ENCODE assay signal across 8 cellular contexts in the genomic region with DNA sequence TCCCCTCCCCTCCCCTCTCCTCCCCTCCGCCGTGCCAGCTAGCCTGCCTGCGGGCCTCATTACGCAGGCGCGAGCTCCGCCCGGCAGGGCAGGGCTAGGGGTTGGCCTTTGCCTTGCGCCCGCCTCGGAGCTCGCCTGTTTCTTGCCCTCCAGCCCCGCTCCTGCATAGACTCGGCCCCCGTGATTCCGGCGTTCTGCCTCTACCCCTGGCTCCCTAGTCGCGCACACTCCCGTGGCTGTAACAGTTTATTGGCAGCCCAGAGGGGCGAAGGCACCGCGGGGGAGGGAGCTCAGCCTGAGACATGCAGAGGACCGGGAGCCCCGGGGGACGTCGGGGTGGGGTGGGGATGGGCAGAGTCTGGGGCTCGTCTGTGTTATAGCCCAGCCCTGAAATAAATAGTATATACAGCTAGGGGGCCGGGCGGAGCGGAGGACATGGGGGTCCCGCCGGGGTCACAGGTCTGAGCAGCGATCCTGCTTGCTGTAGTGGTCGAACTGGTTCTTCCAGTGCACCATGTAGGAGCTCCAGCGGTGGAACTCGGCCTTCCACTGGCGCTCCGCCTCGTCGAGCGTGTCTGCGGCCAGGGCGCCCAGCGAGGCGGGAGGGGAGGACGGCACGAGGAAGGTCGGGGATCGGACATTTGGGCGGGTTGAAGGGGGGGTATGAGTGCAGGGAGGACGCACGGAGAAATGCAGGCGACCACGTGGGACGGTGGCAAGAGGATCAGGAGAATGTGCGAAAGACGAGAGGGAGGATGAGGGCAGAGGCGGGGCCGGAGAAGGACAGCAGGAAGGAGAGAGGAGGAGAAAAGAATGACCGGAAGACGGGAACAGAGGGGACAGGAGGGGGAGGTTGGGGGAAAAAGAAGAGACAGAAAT. TPM values are rescaled to one million over a fixed set of nuclear protein-coding genes. Genes with fewer than 3 reads are reported as not detected.
A peak's percentile ranks its signal among the peaks of the same experiment; 100 is the strongest.
DNase-seq lines count a peak whose midpoint lies in the region; ATAC-seq and TF ChIP-seq lines count a peak whose summit lies in the region.

No MANE protein-coding gene starts in this region.

- H3K4me3 Mint-ChIP-seq in activated B cell treated with CpG ODN at 0.5 μM for 24 hours, result peak overlapping the region; percentile 87

- H3K27me3 Mint-ChIP-seq in activated B cell treated with CpG ODN at 0.5 μM for 24 hours, result peaks cover 23% of the 10 kb centered on the region

- H3K36me3 ChIP-seq in ACC112 (ENCODE audit: insufficient read depth, low read length), result peaks cover 21% of the 10 kb centered on the region; the same call in 1 of the 2 replicates

- peak overlapping the region; percentile 76 for H3K27ac Mint-ChIP-seq in activated B cell treated with CpG ODN at 0.5 μM for 24 hours

- H3K9me3 Mint-ChIP-seq in activated B cell treated with CpG ODN at 0.5 μM for 24 hours, result peaks cover 2% of the 10 kb centered on the region

- peaks cover 36% of the 10 kb centered on the region for H3K36me3 Mint-ChIP-seq in activated B cell treated with CpG ODN at 0.5 μM for 24 hours (ENCODE audit: low read depth)

- DNase-seq in NCI-H345 (lab: John Stamatoyannopoulos, UW) (peak; percentile 94), activated B cell treated with CpG ODN at 0.5 μM for 24 hours (peak; percentile 89), caudate nucleus (lab: John Stamatoyannopoulos, UW) (peak in 60 of 61 donors; percentile 38 to 97 (median 91)), islet precursor cell (peak; percentile 98)
- peak; percentile 83 to 86 for DNase-seq in stimulated activated CD4-positive, alpha-beta T cell treated with anti-CD3 and anti-CD28 coated beads, Interleukin-12 subunit alpha, Interleukin-12 subunit beta, amount 100 ng/mL, for 24 hours (ENCODE audit: low read depth in 2 of 2)

- ATAC-seq in GM18873 (IDR thresholded peaks at IDR 0.05; ENCODE audit: low FRiP score, unreplicated experiment), result peak; percentile 45
- peak; percentile 63 for ATAC-seq in HG03135 (IDR thresholded peaks at IDR 0.05; ENCODE audit: unreplicated experiment)
- ATAC-seq in activated B cell treated with CpG ODN at 0.5 μM for 24 hours (ENCODE audit: low read depth), result peak; percentile 85

- CTCF ChIA-PET in activated B cell treated with CpG ODN at 0.5 μM for 24 hours (lab: Charles Lee), result interaction anchor here (0.8 to 1.5 kb wide), 9 partner anchors 8 to 303 kb away, joined by 3 to 8 read pairs (median 4); a partner anchor contains a TSS

- peak overlapping the region; percentile 93 for H2AFZ ChIP-seq in ACC112 (ENCODE audit: low read length, unreplicated experiment)

- POLR2A ChIA-PET in activated B cell treated with CpG ODN at 0.5 μM for 24 hours (lab: Charles Lee), result interaction anchor here (0.5 to 7.3 kb wide), 27 partner anchors 17 to 1515 kb away, joined by 3 to 254 read pairs (median 5); a partner anchor contains a TSS

- H3K4me1 Mint-ChIP-seq in activated B cell treated with CpG ODN at 0.5 μM for 24 hours, result peaks cover 50% of the 10 kb centered on the region

- H3K4me1 ChIP-seq in ACC112 (ENCODE audit: control insufficient read depth, insufficient read depth, low read length, unreplicated experiment), result peaks cover 22% of the 10 kb centered on the region

- H3K27ac ChIP-seq in ACC112 (ENCODE audit: low read depth, low read length), result peak overlapping the region; percentile 72
- H3K27ac ChIP-seq in caudate nucleus (ENCODE audit: low read depth, low read length), result peak overlapping the region; percentile 83

- intact Hi-C loops in activated B cell treated with CpG ODN at 0.5 μM for 24 hours (cut with micrococcal nuclease), result loop anchor here (2.0 to 5.0 kb wide), 3 partner anchors 275 to 971 kb away; a partner anchor contains a TSS

- H3K79me2 ChIP-seq in ACC112 (ENCODE audit: control insufficient read depth, insufficient read depth, low read length, unreplicated experiment), result peaks cover 20% of the 10 kb centered on the region

- no peak for TF ChIP-seq CTCF in activated B cell treated with CpG ODN at 0.5 μM for 24 hours (IDR thresholded peaks at IDR 0.05)

- peak overlapping the region; percentile 84 for H3K4me3 ChIP-seq in ACC112 (ENCODE audit: low read depth, low read length)

- H3K27me3 ChIP-seq in ACC112 (ENCODE audit: insufficient read depth, low read length), result peaks cover 1% of the 10 kb centered on the region; the same call in 1 of the 2 replicates

RNA-seq across cellular contexts. Expression of a gene that starts 0.5 kb away (rescaled TPM):
- total RNA-seq in activated B cell treated with CpG ODN at 0.5 μM for 24 hours, result 3.4 and 4.5 TPM in 2 replicates

RNA-seq across cellular contexts. Expression of a gene that starts 5.7 kb away (rescaled TPM):
- total RNA-seq in activated B cell treated with CpG ODN at 0.5 μM for 24 hours, result 0.16 and 0.34 TPM in 2 replicates

RNA-seq across cellular contexts. Expression of a gene that starts 15.1 kb away (rescaled TPM):
- total RNA-seq in activated B cell treated with CpG ODN at 0.5 μM for 24 hours, result 229 and 244 TPM in 2 replicates

RNA-seq across cellular contexts. Expression of a gene that starts 22.8 kb away (rescaled TPM):
- 12.6 and 16.9 TPM in 2 replicates for total RNA-seq in activated B cell treated with CpG ODN at 0.5 μM for 24 hours

RNA-seq across cellular contexts. Expression of a gene that starts 37.5 kb away (rescaled TPM):
- total RNA-seq in activated B cell treated with CpG ODN at 0.5 μM for 24 hours, result 48.0 and 48.9 TPM in 2 replicates

Comparison
In these comparisons a context has a peak if more than half of its experiments do, and no peak if none do; other contexts are left out.
1. Peak in every context shown above with its lines: DNase-seq, ATAC-seq, H3K4me3 ChIP-seq and H3K27ac ChIP-seq.